ENCODE assay signal across 13 cellular contexts in the genomic region with DNA sequence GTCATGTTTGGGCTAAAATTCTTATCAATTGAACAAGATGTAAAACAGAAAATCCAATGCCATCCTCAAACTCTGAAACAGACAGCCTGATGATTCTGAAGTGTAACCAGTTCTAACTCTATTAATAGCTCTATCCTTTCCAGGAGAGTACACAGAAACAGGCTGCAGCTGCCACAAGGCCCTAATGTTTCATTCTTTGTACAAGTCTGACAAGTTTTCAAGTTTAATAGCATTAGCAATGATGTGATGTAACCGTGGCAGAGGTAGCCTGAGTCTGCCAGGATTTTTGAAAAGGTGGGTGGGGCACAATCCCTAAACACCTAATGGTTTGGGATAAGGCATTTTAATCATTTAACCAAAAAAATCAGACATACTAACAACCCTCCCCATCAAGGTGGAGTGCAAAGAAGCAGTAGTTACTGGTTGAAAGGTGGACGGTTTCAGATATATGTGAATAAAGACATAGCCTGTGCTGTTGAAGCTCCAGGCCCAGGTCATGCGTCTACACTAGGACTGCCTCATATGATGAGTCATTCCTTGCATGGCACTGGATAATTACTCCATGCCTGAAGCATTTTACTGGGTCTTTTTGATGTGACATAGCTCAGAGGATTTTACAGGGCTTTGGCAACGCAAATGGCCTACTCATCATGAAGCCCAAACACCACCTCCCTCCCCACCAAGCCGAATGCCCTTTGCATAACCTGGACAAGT.
A peak's percentile ranks its signal among the peaks of the same experiment; 100 is the strongest.
DNase-seq lines count a peak whose midpoint lies in the region; ATAC-seq and TF ChIP-seq lines count a peak whose summit lies in the region.
"Had no signal": no experiment of that assay in that cellular context is flagged by ENCODE, and none has a peak within 500 bp of the region (broad histone marks: within the 10 kb centered on the region; RNA-seq: fewer than 3 reads in every experiment).

No MANE protein-coding gene starts in this region.

- CTCF ChIA-PET in mammary epithelial cell (lab: Charles Lee; ENCODE audit: low non-redundant PET), result interaction anchor here (0.6 kb wide), 1 partner anchor 195 kb away, joined by 5 read pairs; no protein-coding TSS in a partner anchor
- CTCF ChIA-PET in activated CD4-positive, alpha-beta memory T cell treated with anti-CD3 and anti-CD28 coated beads, Interleukin-2, amount 10 ng/mL, durations not matched to agents 7 days and 5 days (lab: Charles Lee), result interaction anchor here (0.6 kb wide), 1 partner anchor 588 kb away, joined by 3 read pairs; no protein-coding TSS in a partner anchor

- H3K27me3 ChIP-seq in mammary epithelial cell (ENCODE audit: insufficient read depth, low read length), result no peaks in the 10 kb centered on the region
- H3K27me3 ChIP-seq in trophoblast cell (ENCODE audit: insufficient read depth, low read length), result no peaks in the 10 kb centered on the region
- H3K27me3 ChIP-seq in GM23248 (replicated peaks; ENCODE audit: insufficient read depth), result no peaks in the 10 kb centered on the region
- H3K27me3 ChIP-seq: spleen had no signal

- peaks cover 5% of the 10 kb centered on the region for H3K36me3 Mint-ChIP-seq in activated CD4-positive, alpha-beta memory T cell treated with anti-CD3 and anti-CD28 coated beads, Interleukin-2, amount 10 ng/mL, durations not matched to agents 7 days and 5 days (ENCODE audit: low read depth)
- H3K36me3 Mint-ChIP-seq: memory B cell had no signal

- H3K18ac ChIP-seq in trophoblast cell (ENCODE audit: low read length), result no peak overlapping the region

- H4K8ac ChIP-seq in trophoblast cell (ENCODE audit: low read depth, low read length), result no peak overlapping the region

- BruUV-seq in mammary epithelial cell (replicated peaks; lab: Mats Ljungman, UMichigan), result no TSS peak

- H3K9ac ChIP-seq in mammary epithelial cell (ENCODE audit: insufficient read depth, low read length), result peak overlapping the region; percentile 46
- no peak overlapping the region for H3K9ac ChIP-seq in trophoblast cell (ENCODE audit: low read length)
- no peak overlapping the region for H3K9ac ChIP-seq in GM23248

- H3K4me2 ChIP-seq in mammary epithelial cell (ENCODE audit: insufficient read depth, low read depth, low read length) (peak overlapping the region; percentile 31), trophoblast cell (ENCODE audit: low read length) (peak overlapping the region; percentile 49), GM23248 (ENCODE audit: unreplicated experiment) (no peak overlapping the region)

- POLR2A ChIA-PET in activated CD4-positive, alpha-beta memory T cell treated with anti-CD3 and anti-CD28 coated beads, Interleukin-2, amount 10 ng/mL, durations not matched to agents 7 days and 5 days (lab: Charles Lee), result no interaction called here

- no peaks in the 10 kb centered on the region for H3K36me3 ChIP-seq in mammary epithelial cell (ENCODE audit: insufficient read depth, low read length)
- H3K36me3 ChIP-seq in trophoblast cell (ENCODE audit: control insufficient read depth in 1 of 2, insufficient read depth in 2 of 2, low read length in 2 of 2), result no peaks in the 10 kb centered on the region
- no peaks in the 10 kb centered on the region for H3K36me3 ChIP-seq in GM23248 (ENCODE audit: low read depth)
- H3K36me3 ChIP-seq: spleen had no signal

- H4K20me1 ChIP-seq in mammary epithelial cell (ENCODE audit: insufficient read depth, low read length), result no peaks in the 10 kb centered on the region
- no peaks in the 10 kb centered on the region for H4K20me1 ChIP-seq in GM23248 (ENCODE audit: insufficient read depth)

- TF ChIP-seq CTCF in mammary epithelial cell (conservative IDR thresholded peaks at IDR 0.05 in 1 of 2, IDR thresholded peaks at IDR 0.05 in 1 of 2; ENCODE audit: extremely low read depth in 1 of 2, insufficient read depth in 1 of 2, low read depth in 1 of 2, low read length in 2 of 2), result no peak

- no peak overlapping the region for H3K23ac ChIP-seq in trophoblast cell (ENCODE audit: low read length)

- H3K79me2 ChIP-seq in mammary epithelial cell (ENCODE audit: insufficient read depth, low read length), result peaks cover 46% of the 10 kb centered on the region
- no peaks in the 10 kb centered on the region for H3K79me2 ChIP-seq in trophoblast cell (ENCODE audit: control insufficient read depth, insufficient read depth, low read length, poor library complexity)
- no peaks in the 10 kb centered on the region for H3K79me2 ChIP-seq in GM23248 (ENCODE audit: insufficient read depth)

- H3K27me3 Mint-ChIP-seq in activated CD4-positive, alpha-beta memory T cell treated with anti-CD3 and anti-CD28 coated beads, Interleukin-2, amount 10 ng/mL, durations not matched to agents 7 days and 5 days, result no peaks in the 10 kb centered on the region
- H3K27me3 Mint-ChIP-seq: memory B cell had no signal

- no peak overlapping the region for H3K14ac ChIP-seq in trophoblast cell (ENCODE audit: low read length)

- peaks cover 5% of the 10 kb centered on the region for H3K79me1 ChIP-seq in trophoblast cell (ENCODE audit: low read length)

- no peak overlapping the region for H3K4ac ChIP-seq in trophoblast cell (ENCODE audit: low read depth, low read length)

- no peak overlapping the region for H2BK5ac ChIP-seq in trophoblast cell (ENCODE audit: low read depth, low read length, poor library complexity)

- peak; percentile 27 for DNase-seq in ELR (ENCODE audit: low read depth)
- peak; percentile 21 for DNase-seq in NCI-H2196 (lab: John Stamatoyannopoulos, UW; ENCODE audit: unreplicated experiment)
- DNase-seq in mammary epithelial cell, result peak; percentile 93
- peak; percentile 82 to 95 for DNase-seq in trophoblast cell
- DNase-seq in GM23248, result no peak
- no peak for DNase-seq in activated CD4-positive, alpha-beta memory T cell treated with anti-CD3 and anti-CD28 coated beads, Interleukin-2, amount 10 ng/mL, durations not matched to agents 7 days and 5 days
- DNase-seq: activated CD4-positive, alpha-beta T cell treated with anti-CD3 and anti-CD28 coated beads for 1 hour; spleen; stimulated activated naive CD4-positive, alpha-beta T cell treated with Interleukin-2 at 50 U/mL for 16 hours had no signal

- intact Hi-C loops in mammary epithelial cell (cut with micrococcal nuclease), result no loop called here

- H3K27ac ChIP-seq in mammary epithelial cell (ENCODE audit: insufficient read depth, low read depth, low read length) (peak overlapping the region; percentile 77), trophoblast cell (ENCODE audit: low read depth, low read length) (peak overlapping the region; percentile 70), GM23248 (no peak overlapping the region)
- H3K27ac ChIP-seq: spleen had no signal

- in situ Hi-C loops in mammary epithelial cell (cut with MboI; ENCODE audit: low sequenced_read_pairs in 2 of 2), result no loop called here
- in situ Hi-C loops in GM23248 (cut with MboI), result no loop called here

- H2AK5ac ChIP-seq in trophoblast cell (ENCODE audit: low read length), result no peak overlapping the region

- H3K9me3 ChIP-seq in mammary epithelial cell (replicated peaks; ENCODE audit: insufficient read depth, low read length) (no peaks in the 10 kb centered on the region), trophoblast cell (ENCODE audit: insufficient read depth, low read depth, low read length) (no peaks in the 10 kb centered on the region), GM23248 (ENCODE audit: low read depth) (no peaks in the 10 kb centered on the region)
- H3K9me3 ChIP-seq: spleen had no signal

- no peak for ATAC-seq in GM18870 (IDR thresholded peaks at IDR 0.05; ENCODE audit: unreplicated experiment)
- no peak for ATAC-seq in GM19328 (IDR thresholded peaks at IDR 0.05; ENCODE audit: unreplicated experiment)
- ATAC-seq: HepG2 had no signal

- peaks cover 5% of the 10 kb centered on the region for H3K4me1 Mint-ChIP-seq in activated CD4-positive, alpha-beta memory T cell treated with anti-CD3 and anti-CD28 coated beads, Interleukin-2, amount 10 ng/mL, durations not matched to agents 7 days and 5 days
- H3K4me1 Mint-ChIP-seq: memory B cell had no signal

- 30% methylated on average over 3 of the region's 5 CpGs for WGBS in mammary epithelial cell (ENCODE audit: low coverage, missing lambda C conversion rate)
- no CpG with 5 or more reads among the region's 5 CpGs for WGBS in trophoblast cell (ENCODE audit: extremely low coverage, insufficient coverage, insufficient read length)
- WGBS in GM23248 (ENCODE audit: low coverage in 1 of 2, low lambda C conversion rate in 2 of 2, missing lambda C conversion rate in 2 of 2), 2 experiments, result 36 to 42% methylated on average over 5 of the region's 5 CpGs

- no peak overlapping the region for H3K4me3 ChIP-seq in mammary epithelial cell (replicated peaks in 1 of 3; ENCODE audit: insufficient read depth in 1 of 3, low read depth in 2 of 3, low read length in 3 of 3)
- no peak overlapping the region for H3K4me3 ChIP-seq in trophoblast cell (ENCODE audit: low read depth, low read length)
- no peak overlapping the region for H3K4me3 ChIP-seq in GM23248
- H3K4me3 ChIP-seq: spleen had no signal

- H2BK12ac ChIP-seq in trophoblast cell (ENCODE audit: low read length), result no peak overlapping the region

- no peak overlapping the region for H2BK120ac ChIP-seq in trophoblast cell (ENCODE audit: insufficient read depth, low read length, poor library complexity)

- no peak overlapping the region for H4K91ac ChIP-seq in trophoblast cell (ENCODE audit: low read depth, low read length)

- dilution Hi-C loops in mammary epithelial cell (cut with HindIII; ENCODE audit: low sequenced_read_pairs), result no loop called here

- no peak overlapping the region for H3K27ac Mint-ChIP-seq in activated CD4-positive, alpha-beta memory T cell treated with anti-CD3 and anti-CD28 coated beads, Interleukin-2, amount 10 ng/mL, durations not matched to agents 7 days and 5 days
- H3K27ac Mint-ChIP-seq: memory B cell had no signal

- H3K4me1 ChIP-seq in mammary epithelial cell (ENCODE audit: insufficient read depth, low read length) (peaks cover 23% of the 10 kb centered on the region), trophoblast cell (ENCODE audit: control insufficient read depth in 1 of 2, insufficient read depth in 2 of 2, low read length in 2 of 2) (peaks cover 4 to 7% of the 10 kb centered on the region in 2 experiments), GM23248 (ENCODE audit: insufficient read depth) (no peaks in the 10 kb centered on the region)
- H3K4me1 ChIP-seq: spleen had no signal

- peak overlapping the region; percentile 36 for H2AFZ ChIP-seq in mammary epithelial cell (ENCODE audit: low read depth, low read length)
- H2AFZ ChIP-seq in trophoblast cell (ENCODE audit: insufficient read depth, low read length, poor library complexity), result no peak overlapping the region
- no peak overlapping the region for H2AFZ ChIP-seq in GM23248

- no peaks in the 10 kb centered on the region for H3K9me2 ChIP-seq in GM23248 (ENCODE audit: insufficient read depth)

- no peak overlapping the region for H3K4me3 Mint-ChIP-seq in activated CD4-positive, alpha-beta memory T cell treated with anti-CD3 and anti-CD28 coated beads, Interleukin-2, amount 10 ng/mL, durations not matched to agents 7 days and 5 days
- H3K4me3 Mint-ChIP-seq: memory B cell had no signal

- H3F3A ChIP-seq in GM23248 (ENCODE audit: insufficient read depth), result no peaks in the 10 kb centered on the region

- peaks cover 3% of the 10 kb centered on the region for H3K9me3 Mint-ChIP-seq in activated CD4-positive, alpha-beta memory T cell treated with anti-CD3 and anti-CD28 coated beads, Interleukin-2, amount 10 ng/mL, durations not matched to agents 7 days and 5 days
- H3K9me3 Mint-ChIP-seq: memory B cell had no signal

- H4K12ac ChIP-seq in trophoblast cell (ENCODE audit: low read depth, low read length), result no peak overlapping the region

Comparison
In these comparisons a context has a peak if more than half of its experiments do, and no peak if none do; other contexts are left out.
1. DNase-seq: peak in ELR (single experiment), NCI-H2196 (single experiment), mammary epithelial cell (single experiment) and trophoblast cell (2 of 2); none in GM23248 (single experiment) and activated CD4-positive, alpha-beta memory T cell treated with anti-CD3 and anti-CD28 coated beads, Interleukin-2, amount 10 ng/mL, durations not matched to agents 7 days and 5 days (single experiment).